In the genomic region with DNA sequence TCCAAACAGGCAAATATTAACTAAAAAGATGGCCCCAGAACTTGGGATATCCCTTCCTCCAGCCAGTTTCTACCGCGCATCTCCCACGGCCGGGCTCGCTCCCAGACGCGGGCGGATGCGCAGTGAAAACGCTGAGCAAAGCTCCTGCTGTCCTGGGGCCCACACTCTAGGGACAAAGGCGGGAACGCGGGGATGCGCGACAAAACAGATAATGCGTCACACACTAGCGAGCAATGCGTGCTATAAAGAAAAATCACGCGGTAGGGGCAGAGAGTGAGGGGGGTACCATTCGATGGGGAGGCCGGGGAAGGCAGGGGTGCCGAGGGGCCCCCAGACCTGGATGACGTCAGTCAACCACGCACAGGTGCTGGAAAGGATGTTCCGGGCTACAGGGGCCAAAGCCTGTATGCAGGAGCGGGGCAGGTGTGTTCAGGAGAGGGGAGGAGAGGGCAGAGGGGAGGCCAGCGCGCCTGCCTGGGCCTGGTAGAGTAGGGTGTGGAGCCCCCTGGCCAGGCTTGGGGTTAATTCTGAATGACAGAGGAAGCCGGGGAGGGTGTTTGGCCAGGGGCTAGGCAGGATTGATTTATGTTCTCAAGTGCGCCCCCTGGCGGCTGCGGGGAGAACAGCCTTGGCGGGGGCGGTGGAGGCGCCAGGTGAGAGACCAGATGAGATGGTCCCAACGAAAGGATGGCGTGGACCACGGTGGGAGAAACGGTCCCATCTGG, we compare ENCODE assay signal across 8 cellular contexts. TPM values are rescaled to one million over a fixed set of nuclear protein-coding genes. Genes with fewer than 3 reads are reported as not detected.
DNase-seq lines count a peak whose midpoint lies in the region; ATAC-seq and TF ChIP-seq lines count a peak whose summit lies in the region.

No MANE protein-coding gene starts in this region.

- H3K9me3 ChIP-seq in T-helper 17 cell (ENCODE audit: control insufficient read depth, low read length, poor library complexity, severe bottlenecking) (no peaks in the 10 kb centered on the region), ascending aorta (no peaks in the 10 kb centered on the region), left lung (no peaks in the 10 kb centered on the region)

- H3K27ac Mint-ChIP-seq in T-helper 17 cell: peak overlapping the region; percentile 25

- H3K4me3 ChIP-seq in ascending aorta: no peak overlapping the region
- H3K4me3 ChIP-seq in left lung: no peak overlapping the region

- TF ChIP-seq CTCF in ascending aorta (IDR thresholded peaks at IDR 0.05) (peak; percentile 47 to 88 (median 74)), left lung (IDR thresholded peaks at IDR 0.05) (peak; percentile 85 to 92)

- H3K27ac ChIP-seq in ascending aorta: no peak overlapping the region
- no peak overlapping the region for H3K27ac ChIP-seq in left lung

- peak overlapping the region; percentile 28 for H3K4me3 Mint-ChIP-seq in T-helper 17 cell

- peaks cover 72% of the 10 kb centered on the region for H3K27me3 Mint-ChIP-seq in T-helper 17 cell

- intact Hi-C loops in ascending aorta (cut with DNase I): loop anchor here (5.0 kb wide), 1 partner anchor 63 kb away; no protein-coding TSS in a partner anchor
- intact Hi-C loops in left lung (cut with DNase I): no loop called here

- peaks cover 9% of the 10 kb centered on the region for H3K4me1 Mint-ChIP-seq in T-helper 17 cell

- ATAC-seq in GM19463 (IDR thresholded peaks at IDR 0.05; ENCODE audit: unreplicated experiment) (peak; percentile 56), T-helper 17 cell (peak; percentile 72), left lung (peak; percentile 52), GM21447 (IDR thresholded peaks at IDR 0.05; ENCODE audit: unreplicated experiment) (no peak), GM18498 (IDR thresholded peaks at IDR 0.05; ENCODE audit: unreplicated experiment) (no peak)

- DNase-seq in T-helper 17 cell (peak; percentile 60 to 70 (median 64)), ascending aorta (ENCODE audit: low spot score in 2 of 2) (no peak), left lung (peak in 1 of 2 donors; percentile 92), SW480 (ENCODE audit: low spot score) (no peak)
- peak; percentile 42 to 54 for DNase-seq in stimulated activated CD8-positive, alpha-beta memory T cell treated with anti-CD3 and anti-CD28 coated beads, Interleukin-2, amount 100 ng/mL, for 1 hour (ENCODE audit: low read depth in 2 of 2)

- H3K36me3 Mint-ChIP-seq in T-helper 17 cell (ENCODE audit: low read depth): peaks cover 2% of the 10 kb centered on the region

- H3K4me1 ChIP-seq in ascending aorta: no peaks in the 10 kb centered on the region
- peaks cover 0 to 4% of the 10 kb centered on the region in 2 donors for H3K4me1 ChIP-seq in left lung

- H3K27me3 ChIP-seq in ascending aorta (peaks cover 7% of the 10 kb centered on the region), left lung (peaks cover 0 to 53% of the 10 kb centered on the region in 2 donors)

- H3K36me3 ChIP-seq in ascending aorta (no peaks in the 10 kb centered on the region), left lung (no peaks in the 10 kb centered on the region)

RNA-seq across cellular contexts. Expression of a gene that starts 14.9 kb away (rescaled TPM):
- total RNA-seq in T-helper 17 cell: 10 to 100 TPM; 15.3 to 18.6 TPM
- 84.9 TPM for total RNA-seq in ascending aorta
- total RNA-seq in left lung: 10 to 100 TPM; 32.0 to 60.7 TPM

Comparison
In these comparisons a context has a peak if more than half of its experiments do, and no peak if none do; other contexts are left out.
1. ATAC-seq: peak in GM19463 (single experiment), T-helper 17 cell (single experiment) and left lung (single experiment); none in GM21447 (single experiment) and GM18498 (single experiment).
2. DNase-seq: peak in T-helper 17 cell (3 of 3) and stimulated activated CD8-positive, alpha-beta memory T cell treated with anti-CD3 and anti-CD28 coated beads, Interleukin-2, amount 100 ng/mL, for 1 hour (2 of 2); none in ascending aorta (0 of 2) and SW480 (single experiment).